ENCODE assay signal across 26 cellular contexts in genomic region chr5:148817606-148818005, GRCh38.
"Had no signal": no experiment of that assay in that cellular context is flagged by ENCODE, and none has a peak within 500 bp of the region (broad histone marks: within the 10 kb centered on the region; RNA-seq: fewer than 3 reads in every experiment).

No MANE protein-coding gene starts in this region.

- H3K4me1 Mint-ChIP-seq: activated CD4-positive, alpha-beta T cell treated with anti-CD3 and anti-CD28 coated beads for 36 hours; WTC11 had no signal

- H3K4me3 Mint-ChIP-seq: activated CD4-positive, alpha-beta T cell treated with anti-CD3 and anti-CD28 coated beads for 36 hours; activated naive CD4-positive, alpha-beta T cell treated with anti-CD3 and anti-CD28 coated beads for 36 hours; activated naive CD8-positive, alpha-beta T cell treated with anti-CD3 and anti-CD28 coated beads, Interleukin-2, amount 10 ng/mL, durations not matched to agents 7 days and 5 days; activated T-cell treated with anti-CD3 and anti-CD28 coated beads, Interleukin-2, amount 50 U/mL, for 24 hours; central memory CD8-positive, alpha-beta T cell; natural killer cell treated with Interleukin-12 subunit alpha and Interleukin-12 subunit beta and Interleukin-15 and Interleukin-18, amount 100 ng/mL, for 72 hours; T-cell; T-helper 2 cell treated with Interferon-gamma antibody and Interleukin-4, amounts not matched to agents 5 μg/mL and 100 μg/mL, for 36 hours; WTC11 had no signal

- H3K9me3 Mint-ChIP-seq: activated naive CD4-positive, alpha-beta T cell treated with anti-CD3 and anti-CD28 coated beads for 36 hours; activated naive CD8-positive, alpha-beta T cell treated with anti-CD3 and anti-CD28 coated beads, Interleukin-2, amount 10 ng/mL, durations not matched to agents 7 days and 5 days; activated T-cell treated with anti-CD3 and anti-CD28 coated beads, Interleukin-2, amount 50 U/mL, for 24 hours; activated T-helper 2 cell treated with anti-CD3 and anti-CD28 coated beads, Interferon-gamma antibody, Interleukin-2, Interleukin-4, amounts not matched to agents 10 μg/mL and 5 μg/mL and 100 μg/mL, durations not matched to agents 14 hours and 24 hours and 36 hours; central memory CD8-positive, alpha-beta T cell; natural killer cell treated with Interleukin-12 subunit alpha and Interleukin-12 subunit beta and Interleukin-15 and Interleukin-18, amount 100 ng/mL, for 72 hours; T-cell; T-helper 2 cell treated with Interferon-gamma antibody and Interleukin-4, amounts not matched to agents 5 μg/mL and 100 μg/mL, for 36 hours had no signal

- H3K27me3 Mint-ChIP-seq: activated T-cell treated with anti-CD3 and anti-CD28 coated beads, Interleukin-2, amount 50 U/mL, for 24 hours; central memory CD8-positive, alpha-beta T cell had no signal

- ATAC-seq: activated CD4-positive, alpha-beta T cell treated with anti-CD3 and anti-CD28 coated beads for 36 hours; gastrocnemius medialis; left ventricle myocardium superior; natural killer cell treated with Interleukin-12 subunit alpha and Interleukin-12 subunit beta and Interleukin-15 and Interleukin-18, amount 100 ng/mL, for 72 hours; right cardiac atrium; T-cell; WTC11 had no signal

- H3K36me3 Mint-ChIP-seq: activated naive CD8-positive, alpha-beta T cell treated with anti-CD3 and anti-CD28 coated beads, Interleukin-2, amount 10 ng/mL, durations not matched to agents 7 days and 5 days; natural killer cell treated with Interleukin-12 subunit alpha and Interleukin-12 subunit beta and Interleukin-15 and Interleukin-18, amount 100 ng/mL, for 72 hours; T-cell; WTC11 had no signal

- DNase-seq: activated CD4-positive, alpha-beta T cell treated with anti-CD3 and anti-CD28 coated beads for 36 hours; activated CD4-positive, alpha-beta T cell treated with anti-CD3 and anti-CD28 coated beads, Interleukin-2, amount 50 U/mL, for 4 hours; activated CD8-positive, alpha-beta memory T cell treated with anti-CD3 and anti-CD28 coated beads for 24 hours; activated CD8-positive, alpha-beta memory T cell treated with anti-CD3 and anti-CD28 coated beads, Interleukin-2, amount 50 U/mL, for 4 hours; activated naive CD4-positive, alpha-beta T cell treated with anti-CD3 and anti-CD28 coated beads for 36 hours; activated naive CD8-positive, alpha-beta T cell treated with anti-CD3 and anti-CD28 coated beads, Interleukin-2, amount 10 ng/mL, durations not matched to agents 7 days and 5 days; activated T-cell treated with anti-CD3 and anti-CD28 coated beads, Interleukin-2, amount 50 U/mL, for 24 hours; amniotic stem cell; colonic mucosa; esophagus squamous epithelium; gastrocnemius medialis; head of caudate nucleus; left ventricle myocardium superior; mammary epithelial cell; midbrain; nucleus accumbens; right cardiac atrium; stimulated activated CD4-positive, alpha-beta T cell treated with anti-CD3 and anti-CD28 coated beads, Interleukin-2, amount 100 ng/mL, for 24 hours; stimulated activated naive CD4-positive, alpha-beta T cell; T-cell; upper lobe of left lung had no signal

- H3K27ac Mint-ChIP-seq: activated CD4-positive, alpha-beta T cell treated with anti-CD3 and anti-CD28 coated beads for 36 hours; activated naive CD4-positive, alpha-beta T cell treated with anti-CD3 and anti-CD28 coated beads for 36 hours; activated naive CD8-positive, alpha-beta T cell treated with anti-CD3 and anti-CD28 coated beads, Interleukin-2, amount 10 ng/mL, durations not matched to agents 7 days and 5 days; activated T-cell treated with anti-CD3 and anti-CD28 coated beads, Interleukin-2, amount 50 U/mL, for 24 hours; activated T-helper 2 cell treated with anti-CD3 and anti-CD28 coated beads, Interferon-gamma antibody, Interleukin-2, Interleukin-4, amounts not matched to agents 10 μg/mL and 5 μg/mL and 100 μg/mL, durations not matched to agents 14 hours and 24 hours and 36 hours; natural killer cell treated with Interleukin-12 subunit alpha and Interleukin-12 subunit beta and Interleukin-15 and Interleukin-18, amount 100 ng/mL, for 72 hours; T-cell; T-helper 2 cell treated with Interferon-gamma antibody and Interleukin-4, amounts not matched to agents 5 μg/mL and 100 μg/mL, for 36 hours; WTC11 had no signal
